In the genomic region with DNA sequence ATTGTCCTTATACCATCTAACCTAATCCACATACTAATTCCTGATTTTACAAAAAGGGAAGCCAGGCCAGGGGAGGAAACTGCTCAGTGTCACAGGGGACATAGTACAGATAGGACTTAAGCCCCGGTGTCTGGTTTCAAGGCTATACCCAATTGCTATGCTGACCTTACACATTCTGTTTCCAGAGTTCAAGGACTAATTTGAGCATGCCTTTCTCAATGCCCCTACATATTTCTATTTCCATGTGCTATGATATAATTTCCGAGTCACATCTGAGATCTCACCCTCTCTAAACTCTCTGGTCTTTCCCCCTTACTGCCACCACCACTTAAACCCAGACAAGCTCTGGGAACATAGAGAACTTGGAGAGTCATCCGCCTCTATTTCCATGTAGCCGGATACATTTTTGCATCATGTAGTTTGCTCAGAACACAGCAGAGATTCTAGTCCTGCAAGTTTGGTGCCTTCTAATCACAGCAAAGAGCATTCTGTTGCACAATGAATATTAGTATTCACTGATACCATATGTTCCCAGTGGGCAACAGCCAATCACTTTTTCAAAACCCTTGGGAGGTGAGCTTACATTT, we compare ENCODE assay signal across 2 cellular contexts.
TF ChIP-seq lines count a peak whose summit lies in the region.

No MANE protein-coding gene starts in this region.

TF ChIP-seq in SK-N-SH treated with all-trans-retinoic acid at 6 μM for 48 hours, 23 proteins besides CTCF, POLR2A, EP300 and RAD21 (continued from another document):
- TF ChIP-seq, protein P1, sequence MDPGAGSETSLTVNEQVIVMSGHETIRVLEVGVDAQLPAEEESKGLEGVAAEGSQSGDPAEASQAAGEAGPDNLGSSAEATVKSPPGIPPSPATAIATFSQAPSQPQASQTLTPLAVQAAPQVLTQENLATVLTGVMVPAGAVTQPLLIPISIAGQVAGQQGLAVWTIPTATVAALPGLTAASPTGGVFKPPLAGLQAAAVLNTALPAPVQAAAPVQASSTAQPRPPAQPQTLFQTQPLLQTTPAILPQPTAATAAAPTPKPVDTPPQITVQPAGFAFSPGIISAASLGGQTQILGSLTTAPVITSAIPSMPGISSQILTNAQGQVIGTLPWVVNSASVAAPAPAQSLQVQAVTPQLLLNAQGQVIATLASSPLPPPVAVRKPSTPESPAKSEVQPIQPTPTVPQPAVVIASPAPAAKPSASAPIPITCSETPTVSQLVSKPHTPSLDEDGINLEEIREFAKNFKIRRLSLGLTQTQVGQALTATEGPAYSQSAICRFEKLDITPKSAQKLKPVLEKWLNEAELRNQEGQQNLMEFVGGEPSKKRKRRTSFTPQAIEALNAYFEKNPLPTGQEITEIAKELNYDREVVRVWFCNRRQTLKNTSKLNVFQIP (CRISPR knock-in tag; IDR thresholded peaks at IDR 0.05; ENCODE audit: borderline replicate concordance, low read depth), result no peak
- TF ChIP-seq ZFP3 (CRISPR knock-in tag; IDR thresholded peaks at IDR 0.05) (no peak), PPARA (CRISPR knock-in tag; IDR thresholded peaks at IDR 0.05; ENCODE audit: borderline replicate concordance) (no peak), TOX (CRISPR knock-in tag; IDR thresholded peaks at IDR 0.05; ENCODE audit: borderline replicate concordance) (no peak), TCF4 (CRISPR knock-in tag; IDR thresholded peaks at IDR 0.05; ENCODE audit: borderline replicate concordance) (no peak), SNAI2 (CRISPR knock-in tag; IDR thresholded peaks at IDR 0.05) (no peak), OSR1 (CRISPR knock-in tag; IDR thresholded peaks at IDR 0.05) (no peak), ESRRG (CRISPR knock-in tag; IDR thresholded peaks at IDR 0.05) (no peak)
- TF ChIP-seq, protein P2, sequence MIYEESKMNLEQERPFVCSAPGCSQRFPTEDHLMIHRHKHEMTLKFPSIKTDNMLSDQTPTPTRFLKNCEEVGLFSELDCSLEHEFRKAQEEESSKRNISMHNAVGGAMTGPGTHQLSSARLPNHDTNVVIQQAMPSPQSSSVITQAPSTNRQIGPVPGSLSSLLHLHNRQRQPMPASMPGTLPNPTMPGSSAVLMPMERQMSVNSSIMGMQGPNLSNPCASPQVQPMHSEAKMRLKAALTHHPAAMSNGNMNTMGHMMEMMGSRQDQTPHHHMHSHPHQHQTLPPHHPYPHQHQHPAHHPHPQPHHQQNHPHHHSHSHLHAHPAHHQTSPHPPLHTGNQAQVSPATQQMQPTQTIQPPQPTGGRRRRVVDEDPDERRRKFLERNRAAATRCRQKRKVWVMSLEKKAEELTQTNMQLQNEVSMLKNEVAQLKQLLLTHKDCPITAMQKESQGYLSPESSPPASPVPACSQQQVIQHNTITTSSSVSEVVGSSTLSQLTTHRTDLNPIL (CRISPR knock-in tag; IDR thresholded peaks at IDR 0.05; ENCODE audit: low read depth), result no peak

TF ChIP-seq in SK-N-SH, 30 proteins besides CTCF, POLR2A, EP300 and RAD21 (continued from another document):
- TF ChIP-seq, protein P3, sequence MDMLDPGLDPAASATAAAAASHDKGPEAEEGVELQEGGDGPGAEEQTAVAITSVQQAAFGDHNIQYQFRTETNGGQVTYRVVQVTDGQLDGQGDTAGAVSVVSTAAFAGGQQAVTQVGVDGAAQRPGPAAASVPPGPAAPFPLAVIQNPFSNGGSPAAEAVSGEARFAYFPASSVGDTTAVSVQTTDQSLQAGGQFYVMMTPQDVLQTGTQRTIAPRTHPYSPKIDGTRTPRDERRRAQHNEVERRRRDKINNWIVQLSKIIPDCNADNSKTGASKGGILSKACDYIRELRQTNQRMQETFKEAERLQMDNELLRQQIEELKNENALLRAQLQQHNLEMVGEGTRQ (IDR thresholded peaks at IDR 0.05; ENCODE audit: borderline replicate concordance, low read depth, low read length), result no peak
- no peak for TF ChIP-seq GABPA (IDR thresholded peaks at IDR 0.05; ENCODE audit: low read depth)
- TF ChIP-seq, protein P4, sequence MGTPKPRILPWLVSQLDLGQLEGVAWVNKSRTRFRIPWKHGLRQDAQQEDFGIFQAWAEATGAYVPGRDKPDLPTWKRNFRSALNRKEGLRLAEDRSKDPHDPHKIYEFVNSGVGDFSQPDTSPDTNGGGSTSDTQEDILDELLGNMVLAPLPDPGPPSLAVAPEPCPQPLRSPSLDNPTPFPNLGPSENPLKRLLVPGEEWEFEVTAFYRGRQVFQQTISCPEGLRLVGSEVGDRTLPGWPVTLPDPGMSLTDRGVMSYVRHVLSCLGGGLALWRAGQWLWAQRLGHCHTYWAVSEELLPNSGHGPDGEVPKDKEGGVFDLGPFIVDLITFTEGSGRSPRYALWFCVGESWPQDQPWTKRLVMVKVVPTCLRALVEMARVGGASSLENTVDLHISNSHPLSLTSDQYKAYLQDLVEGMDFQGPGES (IDR thresholded peaks at IDR 0.05; ENCODE audit: low read depth, low read length), result no peak
- no peak for TF ChIP-seq FOXM1 (IDR thresholded peaks at IDR 0.05; ENCODE audit: low read depth)
- no peak for TF ChIP-seq CHD2 (IDR thresholded peaks at IDR 0.05; ENCODE audit: low read length, partially characterized antibody)
- TF ChIP-seq, protein P5, sequence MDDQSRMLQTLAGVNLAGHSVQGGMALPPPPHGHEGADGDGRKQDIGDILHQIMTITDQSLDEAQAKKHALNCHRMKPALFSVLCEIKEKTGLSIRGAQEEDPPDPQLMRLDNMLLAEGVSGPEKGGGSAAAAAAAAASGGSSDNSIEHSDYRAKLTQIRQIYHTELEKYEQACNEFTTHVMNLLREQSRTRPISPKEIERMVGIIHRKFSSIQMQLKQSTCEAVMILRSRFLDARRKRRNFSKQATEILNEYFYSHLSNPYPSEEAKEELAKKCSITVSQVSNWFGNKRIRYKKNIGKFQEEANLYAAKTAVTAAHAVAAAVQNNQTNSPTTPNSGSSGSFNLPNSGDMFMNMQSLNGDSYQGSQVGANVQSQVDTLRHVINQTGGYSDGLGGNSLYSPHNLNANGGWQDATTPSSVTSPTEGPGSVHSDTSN (IDR thresholded peaks at IDR 0.05), result no peak
- TF ChIP-seq TCF12 (IDR thresholded peaks at IDR 0.05), result no peak
- TF ChIP-seq, protein P6, sequence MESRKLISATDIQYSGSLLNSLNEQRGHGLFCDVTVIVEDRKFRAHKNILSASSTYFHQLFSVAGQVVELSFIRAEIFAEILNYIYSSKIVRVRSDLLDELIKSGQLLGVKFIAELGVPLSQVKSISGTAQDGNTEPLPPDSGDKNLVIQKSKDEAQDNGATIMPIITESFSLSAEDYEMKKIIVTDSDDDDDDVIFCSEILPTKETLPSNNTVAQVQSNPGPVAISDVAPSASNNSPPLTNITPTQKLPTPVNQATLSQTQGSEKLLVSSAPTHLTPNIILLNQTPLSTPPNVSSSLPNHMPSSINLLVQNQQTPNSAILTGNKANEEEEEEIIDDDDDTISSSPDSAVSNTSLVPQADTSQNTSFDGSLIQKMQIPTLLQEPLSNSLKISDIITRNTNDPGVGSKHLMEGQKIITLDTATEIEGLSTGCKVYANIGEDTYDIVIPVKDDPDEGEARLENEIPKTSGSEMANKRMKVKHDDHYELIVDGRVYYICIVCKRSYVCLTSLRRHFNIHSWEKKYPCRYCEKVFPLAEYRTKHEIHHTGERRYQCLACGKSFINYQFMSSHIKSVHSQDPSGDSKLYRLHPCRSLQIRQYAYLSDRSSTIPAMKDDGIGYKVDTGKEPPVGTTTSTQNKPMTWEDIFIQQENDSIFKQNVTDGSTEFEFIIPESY (IDR thresholded peaks at IDR 0.05; ENCODE audit: borderline replicate concordance, low read depth), result no peak
- TF ChIP-seq SIN3A (IDR thresholded peaks at IDR 0.05; ENCODE audit: borderline replicate concordance, low read depth, low read length), result no peak
- no peak for TF ChIP-seq EZH2phosphoT487 (IDR thresholded peaks at IDR 0.05; ENCODE audit: borderline replicate concordance, low read depth)
- no peak for TF ChIP-seq MEF2A (IDR thresholded peaks at IDR 0.05; ENCODE audit: borderline replicate concordance, low read depth)
- TF ChIP-seq, protein P7, sequence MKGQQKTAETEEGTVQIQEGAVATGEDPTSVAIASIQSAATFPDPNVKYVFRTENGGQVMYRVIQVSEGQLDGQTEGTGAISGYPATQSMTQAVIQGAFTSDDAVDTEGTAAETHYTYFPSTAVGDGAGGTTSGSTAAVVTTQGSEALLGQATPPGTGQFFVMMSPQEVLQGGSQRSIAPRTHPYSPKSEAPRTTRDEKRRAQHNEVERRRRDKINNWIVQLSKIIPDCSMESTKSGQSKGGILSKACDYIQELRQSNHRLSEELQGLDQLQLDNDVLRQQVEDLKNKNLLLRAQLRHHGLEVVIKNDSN (IDR thresholded peaks at IDR 0.05; ENCODE audit: borderline replicate concordance, low read depth), result no peak
